In genomic region chr11:120912504-120912903, GRCh38 we compare ENCODE assay signal across 8 cellular contexts.
A peak's percentile ranks its signal among the peaks of the same experiment; 100 is the strongest.
DNase-seq lines count a peak whose midpoint lies in the region; ATAC-seq, FAIRE-seq and TF ChIP-seq lines count a peak whose summit lies in the region.

No MANE protein-coding gene starts in this region.

- RAD21 ChIA-PET in GM12878 (lab: Charles Lee; ENCODE audit: unreplicated experiment), result interaction anchor here (1.0 to 3.6 kb wide), 6 partner anchors 17 to 203 kb away, joined by 3 to 27 read pairs (median 3); no protein-coding TSS in a partner anchor

- no peaks in the 10 kb centered on the region for H3K4me1 ChIP-seq in DND-41 (ENCODE audit: insufficient read depth, low read length)
- H3K4me1 ChIP-seq in IMR-90 (ENCODE audit: control insufficient read depth, insufficient read depth, low read length), result no peaks in the 10 kb centered on the region
- no peaks in the 10 kb centered on the region for H3K4me1 ChIP-seq in GM12878 (ENCODE audit: control insufficient read depth, insufficient read depth, low read length)
- no peaks in the 10 kb centered on the region for H3K4me1 ChIP-seq in mesendoderm (ENCODE audit: control insufficient read depth, low read depth, low read length)

- H3K9me1 ChIP-seq in IMR-90 (ENCODE audit: insufficient read depth, low read length), result no peaks in the 10 kb centered on the region

- no peak overlapping the region for H2BK20ac ChIP-seq in IMR-90 (ENCODE audit: low read depth, low read length)

- intact Hi-C loops in IMR-90 (cut with micrococcal nuclease), result no loop called here
- intact Hi-C loops in GM12878 (cut with micrococcal nuclease; ENCODE audit: unreplicated experiment), result no loop called here

- no peak overlapping the region for H2BK5ac ChIP-seq in IMR-90 (ENCODE audit: low read depth, low read length, poor library complexity, severe bottlenecking)
- no peak overlapping the region for H2BK5ac ChIP-seq in mesendoderm (ENCODE audit: low read length)

- H4K91ac ChIP-seq in IMR-90 (ENCODE audit: insufficient read depth, low read depth, low read length), result no peak overlapping the region

- H3K27me3 ChIP-seq in DND-41 (ENCODE audit: insufficient read depth, low read length, poor library complexity), result peaks cover 10% of the 10 kb centered on the region
- H3K27me3 ChIP-seq in IMR-90 (ENCODE audit: control insufficient read depth, insufficient read depth, low read length), result peaks cover 14% of the 10 kb centered on the region
- H3K27me3 ChIP-seq in GM12878 (replicated peaks in 1 of 2; ENCODE audit: control insufficient read depth in 2 of 2, insufficient read depth in 2 of 2, low read length in 1 of 2), result no peaks in the 10 kb centered on the region
- H3K27me3 ChIP-seq in mesendoderm (ENCODE audit: insufficient read depth, low read length, poor library complexity), result no peaks in the 10 kb centered on the region

- 59% methylated on average over 3 of the region's 5 CpGs; no CpG with 5 or more reads in 1 of the 2 experiments for WGBS in IMR-90 (ENCODE audit: extremely low coverage in 2 of 2, insufficient read length in 1 of 2), 2 experiments
- 1% methylated on average over 5 of the region's 5 CpGs for WGBS in GM12878 (ENCODE audit: insufficient coverage, insufficient replicate concordance, low lambda C conversion rate, missing lambda C conversion rate)
- WGBS in mesendoderm (ENCODE audit: extremely low coverage, insufficient coverage, low lambda C conversion rate), result no CpG with 5 or more reads among the region's 5 CpGs

- H3K79me2 ChIP-seq in DND-41 (ENCODE audit: insufficient read depth, low read length) (no peaks in the 10 kb centered on the region), GM12878 (ENCODE audit: control insufficient read depth, insufficient read depth, low read length) (no peaks in the 10 kb centered on the region), mesendoderm (ENCODE audit: control insufficient read depth, insufficient read depth, low read length) (no peaks in the 10 kb centered on the region)

- no peak for TF ChIP-seq POLR2A in IMR-90 (IDR thresholded peaks at IDR 0.05; ENCODE audit: low read depth, low read length)
- no peak for TF ChIP-seq POLR2A in GM12878 (IDR thresholded peaks at IDR 0.05; ENCODE audit: low read depth, low read length)

- POLR2A ChIA-PET in IMR-90 (lab: Charles Lee; ENCODE audit: unreplicated experiment), result no interaction called here
- POLR2A ChIA-PET in GM12878 (lab: Charles Lee), result interaction anchor here (0.9 to 1.5 kb wide), 2 partner anchors 14 to 39 kb away, joined by 3 to 4 read pairs; no protein-coding TSS in a partner anchor

- H4K20me1 ChIP-seq in DND-41 (ENCODE audit: insufficient read depth, low read length), result peaks cover 5% of the 10 kb centered on the region
- no peaks in the 10 kb centered on the region for H4K20me1 ChIP-seq in IMR-90 (ENCODE audit: insufficient read depth, low read length)
- no peaks in the 10 kb centered on the region for H4K20me1 ChIP-seq in GM12878 (ENCODE audit: control insufficient read depth, insufficient read depth)

- H3K23ac ChIP-seq in IMR-90 (ENCODE audit: low read depth, low read length) (no peak overlapping the region), mesendoderm (ENCODE audit: low read length) (no peak overlapping the region)

- no TSS peak for BruUV-seq in IMR-90 (replicated peaks; lab: Mats Ljungman, UMichigan)
- no TSS peak for BruUV-seq in GM12878 (replicated peaks; lab: Mats Ljungman, UMichigan)

- dilution Hi-C loops in IMR-90 (cut with HindIII; ENCODE audit: low sequenced_read_pairs, unreplicated experiment), result no loop called here

- H4K8ac ChIP-seq in IMR-90 (ENCODE audit: low read depth in 2 of 2, low read length in 2 of 2) (no peak overlapping the region), mesendoderm (ENCODE audit: low read depth, low read length) (no peak overlapping the region)

- no peak overlapping the region for H4K5ac ChIP-seq in IMR-90 (ENCODE audit: low read depth, low read length)
- no peak overlapping the region for H4K5ac ChIP-seq in mesendoderm (ENCODE audit: low read length)

- H2BK15ac ChIP-seq in IMR-90 (ENCODE audit: low read depth, low read length) (no peak overlapping the region), mesendoderm (replicated peaks; ENCODE audit: low read depth) (no peak overlapping the region)

- H2AK5ac ChIP-seq in IMR-90 (ENCODE audit: low read depth, low read length) (no peak overlapping the region), mesendoderm (ENCODE audit: low read length) (no peak overlapping the region)

- H3K18ac ChIP-seq in IMR-90 (ENCODE audit: low read depth, low read length) (no peak overlapping the region), mesendoderm (ENCODE audit: low read length) (no peak overlapping the region)

- H3K9me3 ChIP-seq in DND-41 (ENCODE audit: insufficient read depth, low read length, severe bottlenecking), result no peaks in the 10 kb centered on the region
- H3K9me3 ChIP-seq in IMR-90 (ENCODE audit: control insufficient read depth, insufficient read depth, low read length), result no peaks in the 10 kb centered on the region
- H3K9me3 ChIP-seq in GM12878 (replicated peaks; ENCODE audit: control insufficient read depth, insufficient read depth, low read length), result no peaks in the 10 kb centered on the region; the same call in 2 of the 3 replicates

- H3K56ac ChIP-seq in IMR-90 (ENCODE audit: extremely low read depth, insufficient read depth, low read length) (no peak overlapping the region), mesendoderm (ENCODE audit: low read length) (no peak overlapping the region)

- ATAC-seq in DND-41 (ENCODE audit: insufficient read depth, low read depth) (no peak), IMR-90 (ENCODE audit: low read depth) (peak; percentile 62; the same call in 1 of the 2 replicates), GM12878 (peak; percentile 51; the same call in 2 of the 3 replicates), GM21360 (IDR thresholded peaks at IDR 0.05; ENCODE audit: unreplicated experiment) (no peak), HG02884 (IDR thresholded peaks at IDR 0.05; ENCODE audit: unreplicated experiment) (no peak)

- TF ChIP-seq RAD21 in IMR-90 (IDR thresholded peaks at IDR 0.05; ENCODE audit: low read length) (no peak), GM12878 (IDR thresholded peaks at IDR 0.05; ENCODE audit: insufficient read depth, low read depth, low read length) (peak; percentile 42)

- FAIRE-seq in GM12878 (lab: Jason Lieb, UNC), result peak; percentile 62

- SMC1A ChIA-PET in GM12878 (lab: Charles Lee; ENCODE audit: uncharacterized antibody, unreplicated experiment), result interaction anchor here (0.7 to 4.0 kb wide), 11 partner anchors 14 to 424 kb away, joined by 3 to 40 read pairs (median 4); partner anchors contain the start of gene GRIK4

- no peak overlapping the region for H3K4me2 ChIP-seq in DND-41 (ENCODE audit: insufficient read depth, low read length)
- no peak overlapping the region for H3K4me2 ChIP-seq in IMR-90 (ENCODE audit: low read depth, low read length)
- no peak overlapping the region for H3K4me2 ChIP-seq in GM12878 (ENCODE audit: control insufficient read depth, insufficient read depth)
- no peak overlapping the region for H3K4me2 ChIP-seq in mesendoderm (ENCODE audit: low read length)

- H3K4ac ChIP-seq in IMR-90 (ENCODE audit: low read depth, low read length), result no peak overlapping the region
- H3K4ac ChIP-seq in mesendoderm (ENCODE audit: low read depth, low read length), result no peak overlapping the region

- no peak overlapping the region for H2AK9ac ChIP-seq in IMR-90 (replicated peaks; ENCODE audit: low read depth, low read length, poor library complexity)

- DNase-seq in DND-41 (no peak), IMR-90 (peak; percentile 57), GM12878 (ENCODE audit: low read depth, low spot score) (no peak), mesendoderm (peak; percentile 73), COLO668 (lab: John Stamatoyannopoulos, UW; ENCODE audit: unreplicated experiment) (no peak)
- DNase-seq in activated CD8-positive, alpha-beta memory T cell treated with anti-CD3 and anti-CD28 coated beads for 24 hours, result no peak

- H3K36me3 ChIP-seq in DND-41 (ENCODE audit: insufficient read depth, low read length) (no peaks in the 10 kb centered on the region), IMR-90 (ENCODE audit: control insufficient read depth, insufficient read depth, low read length) (no peaks in the 10 kb centered on the region), GM12878 (ENCODE audit: control insufficient read depth in 2 of 2, insufficient read depth in 2 of 2, low read length in 1 of 2) (no peaks in the 10 kb centered on the region), mesendoderm (ENCODE audit: control insufficient read depth, insufficient read depth, low read length) (no peaks in the 10 kb centered on the region)

- CTCF ChIA-PET in IMR-90 (lab: Yijun Ruan, JAX) (no interaction called here), GM12878 (lab: Yijun Ruan, JAX) (interaction anchor here (0.8 to 13.2 kb wide), 21 partner anchors 9 to 282 kb away, joined by 3 to 179 read pairs (median 4); no protein-coding TSS in a partner anchor)

- peak; percentile 48 for TF ChIP-seq CTCF in DND-41 (IDR thresholded peaks at IDR 0.05; ENCODE audit: borderline replicate concordance, extremely low read depth, low read length, poor library complexity, severe bottlenecking)
- TF ChIP-seq CTCF in IMR-90 (conservative IDR thresholded peaks at IDR 0.05; ENCODE audit: low read depth, low read length), result peak; percentile 43
- peak; percentile 40 to 55 (median 47); a peak in 5 of 6 replicates for TF ChIP-seq CTCF in GM12878 (IDR thresholded peaks at IDR 0.05 in 2 of 3, conservative IDR thresholded peaks at IDR 0.05 in 1 of 3; ENCODE audit: control insufficient read depth in 2 of 3, extremely low read depth in 1 of 3, insufficient read depth in 1 of 3, low read depth in 3 of 3, low read length in 3 of 3)

- H2BK120ac ChIP-seq in IMR-90 (ENCODE audit: low read depth, low read length) (no peak overlapping the region), mesendoderm (ENCODE audit: low read depth, low read length) (no peak overlapping the region)

- in situ Hi-C loops in IMR-90 (cut with MboI; ENCODE audit: low sequenced_read_pairs) (no loop called here), GM12878 (cut with MboI) (no loop called here)

- H3K27ac ChIP-seq in DND-41 (ENCODE audit: low read length) (no peak overlapping the region), IMR-90 (ENCODE audit: insufficient read depth, low read length) (no peak overlapping the region), GM12878 (ENCODE audit: control insufficient read depth, insufficient read depth) (no peak overlapping the region), mesendoderm (ENCODE audit: low read depth, low read length) (no peak overlapping the region)

- H3K79me1 ChIP-seq in IMR-90 (ENCODE audit: low read depth in 1 of 2, low read length in 2 of 2), result no peaks in the 10 kb centered on the region
- H3K79me1 ChIP-seq in mesendoderm (ENCODE audit: low read length), result no peaks in the 10 kb centered on the region

- no peak overlapping the region for H3K14ac ChIP-seq in IMR-90 (replicated peaks; ENCODE audit: low read depth, low read length)

- no peak overlapping the region for H2AFZ ChIP-seq in DND-41 (ENCODE audit: low read depth, low read length)
- H2AFZ ChIP-seq in IMR-90 (replicated peaks; ENCODE audit: low read length, poor library complexity), result no peak overlapping the region
- H2AFZ ChIP-seq in GM12878 (ENCODE audit: control insufficient read depth, low read depth, low read length), result no peak overlapping the region

- no peak overlapping the region for H3K4me3 ChIP-seq in DND-41 (ENCODE audit: low read depth in 1 of 2, low read length in 2 of 2)
- H3K4me3 ChIP-seq in IMR-90 (ENCODE audit: insufficient read depth, low read depth, low read length), result no peak overlapping the region
- H3K4me3 ChIP-seq in GM12878, result no peak overlapping the region
- no peak overlapping the region for H3K4me3 ChIP-seq in mesendoderm (ENCODE audit: low read length)

- H3K9ac ChIP-seq in DND-41 (ENCODE audit: low read depth, low read length), result no peak overlapping the region
- no peak overlapping the region for H3K9ac ChIP-seq in IMR-90 (ENCODE audit: low read depth, low read length)
- H3K9ac ChIP-seq in GM12878 (ENCODE audit: control insufficient read depth, insufficient read depth, low read length), result no peak overlapping the region
- no peak overlapping the region for H3K9ac ChIP-seq in mesendoderm (ENCODE audit: low read length)

- no peak for TF ChIP-seq EP300 in GM12878 (IDR thresholded peaks at IDR 0.05; ENCODE audit: borderline replicate concordance in 1 of 2, control insufficient read depth in 1 of 2, low read depth in 2 of 2, low read length in 2 of 2)

Comparison
In these comparisons a context has a peak if more than half of its experiments do, and no peak if none do; other contexts are left out.
1. ATAC-seq: peak in IMR-90 (single experiment) and GM12878 (single experiment); none in DND-41 (single experiment), GM21360 (single experiment) and HG02884 (single experiment).
2. DNase-seq: peak in IMR-90 (single experiment) and mesendoderm (single experiment); none in DND-41 (single experiment), GM12878 (single experiment), COLO668 (single experiment) and activated CD8-positive, alpha-beta memory T cell treated with anti-CD3 and anti-CD28 coated beads for 24 hours (single experiment).
3. Peak in every context shown above with its lines, with median percentiles within 50 percentile points of each other: CTCF ChIP-seq.